Comparison of ENCODE assay signal across 25 cellular contexts in genomic region chr7:79410345-79410744, GRCh38.
"Had no signal": no experiment of that assay in that cellular context is flagged by ENCODE, and none has a peak within 500 bp of the region (broad histone marks: within the 10 kb centered on the region; RNA-seq: fewer than 3 reads in every experiment).

No MANE protein-coding gene starts in this region.

- H3K27ac ChIP-seq: colonic mucosa, heart right ventricle, testis, vagina had no signal

- ATAC-seq: activated CD4-positive, alpha-beta T cell treated with anti-CD3 and anti-CD28 coated beads for 36 hours; activated naive CD4-positive, alpha-beta T cell treated with anti-CD3 and anti-CD28 coated beads, Interleukin-2, amount 50 U/mL, for 72 hours; activated T-helper 17 cell treated with anti-CD3 and anti-CD28 coated beads, Interleukin-2, amount 50 U/mL, for 72 hours; heart right ventricle; left colon; sciatic nerve had no signal

- DNase-seq: activated B cell treated with CpG ODN at 0.5 μM for 24 hours; activated CD4-positive, alpha-beta T cell treated with anti-CD3 and anti-CD28 coated beads for 36 hours; activated CD4-positive, alpha-beta T cell treated with anti-CD3 and anti-CD28 coated beads, Interleukin-2, amount 50 U/mL, for 4 hours; activated CD8-positive, alpha-beta memory T cell treated with anti-CD3 and anti-CD28 coated beads for 24 hours; activated CD8-positive, alpha-beta memory T cell treated with anti-CD3 and anti-CD28 coated beads, Interleukin-2, amount 50 U/mL, for 4 hours; activated T-cell treated with anti-CD3 and anti-CD28 coated beads, Interleukin-2, amount 50 U/mL, for 24 hours; aorta; central memory CD4-positive, alpha-beta T cell; colonic mucosa; endodermal cell; heart right ventricle; islet precursor cell; left colon; mesenchymal stem cell; nephron progenitor cell; posterior cingulate gyrus; stimulated activated CD4-positive, alpha-beta T cell treated with anti-CD3 and anti-CD28 coated beads, Interleukin-2, amount 100 ng/mL, for 48 hours; stimulated activated naive CD4-positive, alpha-beta T cell; T1000; testis; trophoblast cell had no signal

- H3K4me1 ChIP-seq: colonic mucosa, vagina had no signal

- H3K9me3 ChIP-seq: colonic mucosa, heart right ventricle, testis, vagina had no signal

- H3K27me3 ChIP-seq: colonic mucosa, heart right ventricle, testis, vagina had no signal

- H3K4me3 ChIP-seq: colonic mucosa, heart right ventricle, testis, vagina had no signal

- H3K36me3 ChIP-seq: colonic mucosa, heart right ventricle, vagina had no signal
